ENCODE assay signal across 23 cellular contexts in the genomic region with DNA sequence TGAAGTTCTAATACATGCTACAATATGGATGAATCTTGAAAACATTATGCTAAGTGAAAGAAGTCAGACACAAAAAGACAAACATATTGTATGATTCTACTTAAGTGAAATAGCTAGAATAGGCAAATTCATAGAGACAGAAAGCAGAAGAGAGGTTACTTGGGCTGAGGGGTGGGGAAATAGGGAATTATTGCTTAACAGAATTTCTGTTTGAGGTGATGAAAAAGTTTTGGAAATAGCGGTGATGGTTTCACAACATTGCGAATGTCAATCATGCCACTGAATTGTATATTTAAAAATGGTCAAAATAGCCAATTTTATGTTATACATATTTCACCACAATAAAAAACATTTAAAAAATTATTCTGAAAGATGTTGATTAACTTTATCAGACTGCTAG. TPM values are rescaled to one million over a fixed set of nuclear protein-coding genes. Genes with fewer than 3 reads are reported as not detected.
"Had no signal": no experiment of that assay in that cellular context is flagged by ENCODE, and none has a peak within 500 bp of the region (broad histone marks: within the 10 kb centered on the region; RNA-seq: fewer than 3 reads in every experiment).

No MANE protein-coding gene starts in this region.

- FAIRE-seq: astrocyte had no signal

- H3K27me3 ChIP-seq: testis had no signal

- ATAC-seq: left ventricle myocardium superior, natural killer cell had no signal

- DNase-seq: activated B cell treated with CpG ODN at 0.5 μM for 24 hours; activated CD4-positive, alpha-beta T cell treated with anti-CD3 and anti-CD28 coated beads for 4 hours; activated CD4-positive, alpha-beta T cell treated with anti-CD3 and anti-CD28 coated beads, Interleukin-2, amount 50 U/mL, for 48 hours; activated CD8-positive, alpha-beta memory T cell treated with anti-CD3 and anti-CD28 coated beads, Interleukin-2, amount 50 U/mL, for 48 hours; activated naive CD4-positive, alpha-beta T cell treated with Interleukin-2 at 50 U/mL for 16 hours; activated naive CD8-positive, alpha-beta T cell treated with anti-CD3 and anti-CD28 coated beads for 36 hours; activated T-cell treated with anti-CD3 and anti-CD28 coated beads, Interleukin-2, amount 50 U/mL, for 48 hours; central memory CD4-positive, alpha-beta T cell; effector memory CD4-positive, alpha-beta T cell; foreskin melanocyte; hippocampal formation; left ventricle myocardium superior; midbrain; natural killer cell; stimulated activated CD4-positive, alpha-beta T cell treated with anti-CD3 and anti-CD28 coated beads, Interleukin-4, amount 100 ng/mL, for 1 hour; stimulated activated naive CD4-positive, alpha-beta T cell; T1000; testis had no signal

- H3K27ac ChIP-seq: testis had no signal

- H3K9me3 ChIP-seq: testis had no signal

- H3K4me1 ChIP-seq: testis had no signal

- H3K4me3 ChIP-seq: testis had no signal

RNA-seq across cellular contexts. Expression of a gene that starts 6.1 kb away (rescaled TPM):
- total RNA-seq: activated B cell treated with CpG ODN at 0.5 μM for 24 hours; activated CD8-positive, alpha-beta memory T cell treated with anti-CD3 and anti-CD28 coated beads for 36 hours; astrocyte; dermis microvascular lymphatic vessel endothelial cell; left ventricle myocardium superior; osteocyte; progenitor cell of endocrine pancreas had no signal
